ENCODE assay signal across 8 cellular contexts in genomic region chr19:46621191-46622117, GRCh38. TPM values are rescaled to one million over a fixed set of nuclear protein-coding genes. Genes with fewer than 3 reads are reported as not detected.
DNase-seq lines count a peak whose midpoint lies in the region; FAIRE-seq and TF ChIP-seq lines count a peak whose summit lies in the region.

No MANE protein-coding gene starts in this region.

- H2BK20ac ChIP-seq in H1 (ENCODE audit: low read length): no peak overlapping the region

- H3K27ac Mint-ChIP-seq in nephron progenitor cell: peak overlapping the region; percentile 91

- POLR2A ChIA-PET in H1 (lab: Charles Lee; ENCODE audit: partially characterized antibody): interaction anchor here (1.1 to 2.6 kb wide), 4 partner anchors 9 to 21 kb away, joined by 3 to 10 read pairs (median 6); no protein-coding TSS in a partner anchor
- POLR2A ChIA-PET in RWPE1 (lab: Yijun Ruan, JAX; ENCODE audit: low non-redundant PET): no interaction called here

- H3K56ac ChIP-seq in H1 (replicated peaks; ENCODE audit: insufficient read length, low read depth, low read length): no peak overlapping the region

- H3K27me3 ChIP-seq in BE2C (no peaks in the 10 kb centered on the region), Loucy (ENCODE audit: insufficient read depth, low read length, poor library complexity, severe bottlenecking) (no peaks in the 10 kb centered on the region), H1 (replicated peaks in 1 of 4; ENCODE audit: control insufficient read depth in 3 of 4, extremely low read depth in 1 of 4, insufficient read depth in 3 of 4, low read length in 3 of 4) (no peaks in the 10 kb centered on the region)

- no peak for FAIRE-seq in H1 (lab: Jason Lieb, UNC)

- H3K79me2 ChIP-seq in Loucy (ENCODE audit: insufficient read depth, low read length): no peaks in the 10 kb centered on the region
- no peaks in the 10 kb centered on the region for H3K79me2 ChIP-seq in H1 (ENCODE audit: control insufficient read depth in 1 of 2, insufficient read depth in 2 of 2, low read length in 2 of 2)

- no peak overlapping the region for H3K4me3 ChIP-seq in BE2C (ENCODE audit: low read depth, low read length)
- no peak overlapping the region for H3K4me3 ChIP-seq in Loucy (ENCODE audit: low read length, poor library complexity, severe bottlenecking)
- H3K4me3 ChIP-seq in H1 (ENCODE audit: extremely low read depth in 1 of 4, insufficient read depth in 2 of 4, low read depth in 3 of 4, low read length in 4 of 4): no peak overlapping the region

- H2AFZ ChIP-seq in Loucy (ENCODE audit: low read length) (no peak overlapping the region), H1 (ENCODE audit: low read length) (peak overlapping the region; percentile 73; the same call in 1 of the 2 replicates)

- H3K9me3 Mint-ChIP-seq in nephron progenitor cell: no peaks in the 10 kb centered on the region

- no peak overlapping the region for H2BK5ac ChIP-seq in H1 (ENCODE audit: low read depth, low read length)

- no peak for TF ChIP-seq POLR2A in H1 (IDR thresholded peaks at IDR 0.05; ENCODE audit: control extremely low read depth in 1 of 2, low read depth in 2 of 2, low read length in 2 of 2)

- H3K4me1 ChIP-seq in BE2C (peaks cover 48% of the 10 kb centered on the region), Loucy (ENCODE audit: insufficient read depth, low read length, poor library complexity, severe bottlenecking) (peaks cover 10% of the 10 kb centered on the region), H1 (replicated peaks in 1 of 4; ENCODE audit: control insufficient read depth in 3 of 4, insufficient read depth in 4 of 4, low read length in 3 of 4) (peaks cover 0 to 10% (median 4%) of the 10 kb centered on the region in 4 experiments; a peak in 4 of 7 replicates)

- H3K4me1 Mint-ChIP-seq in nephron progenitor cell: peaks cover 55% of the 10 kb centered on the region

- H3K9me2 ChIP-seq in Loucy (replicated peaks; ENCODE audit: low read depth, low read length): no peaks in the 10 kb centered on the region

- no peak for DNase-seq in BE2C
- no peak for DNase-seq in H1 (ENCODE audit: low read depth in 1 of 2, low spot score in 2 of 2)
- peak; percentile 54 for DNase-seq in nephron progenitor cell
- DNase-seq in GDM1 (lab: John Stamatoyannopoulos, UW): no peak
- no peak for DNase-seq in RWPE1 (ENCODE audit: low spot score)
- no peak for DNase-seq in central memory CD4-positive, alpha-beta T cell
- DNase-seq in NCI-H1436 treated with DMSO at 0.1 percent for 48 hours (lab: John Stamatoyannopoulos, UW): no peak

- no peak overlapping the region for H3K14ac ChIP-seq in H1 (ENCODE audit: insufficient read length)

- H3K23ac ChIP-seq in H1 (ENCODE audit: insufficient read length): no peak overlapping the region

- H4K20me1 ChIP-seq in Loucy (ENCODE audit: insufficient read depth, low read length, poor library complexity, severe bottlenecking) (no peaks in the 10 kb centered on the region), H1 (replicated peaks in 1 of 2; ENCODE audit: control insufficient read depth in 1 of 2, insufficient read depth in 2 of 2, low read length in 2 of 2) (no peaks in the 10 kb centered on the region)

- H2BK15ac ChIP-seq in H1 (ENCODE audit: low read length): 0 out of 2 replicates have a peak overlapping the region, but pooled peaks have one; percentile 81

- H3K36me3 Mint-ChIP-seq in nephron progenitor cell (ENCODE audit: low read depth): no peaks in the 10 kb centered on the region

- no peak overlapping the region for H3K4ac ChIP-seq in H1 (replicated peaks; ENCODE audit: insufficient read length, low read depth, low read length)

- H4K5ac ChIP-seq in H1 (ENCODE audit: insufficient read length, low read depth, low read length): no peak overlapping the region

- H3K4me3 Mint-ChIP-seq in nephron progenitor cell: peak overlapping the region; percentile 50

- no peak for TF ChIP-seq EP300 in H1 (IDR thresholded peaks at IDR 0.05; ENCODE audit: borderline replicate concordance in 1 of 2, low read depth in 2 of 2, low read length in 2 of 2)

- no peak overlapping the region for H4K91ac ChIP-seq in H1 (replicated peaks; ENCODE audit: insufficient read length, low read length)

- H3K9ac ChIP-seq in Loucy (ENCODE audit: low read depth, low read length, poor library complexity, severe bottlenecking) (no peak overlapping the region), H1 (replicated peaks in 1 of 4; ENCODE audit: extremely low read depth in 1 of 4, low read depth in 3 of 4, low read length in 3 of 4) (no peak overlapping the region)

- no peak overlapping the region for H2BK120ac ChIP-seq in H1 (replicated peaks; ENCODE audit: low read depth, low read length)

- H3K27me3 Mint-ChIP-seq in nephron progenitor cell (ENCODE audit: low read depth, poor library complexity): peaks cover 9% of the 10 kb centered on the region

- CTCF ChIA-PET in H1 (lab: Charles Lee; ENCODE audit: partially characterized antibody): interaction anchor here (0.6 to 15.6 kb wide), 18 partner anchors 5 to 625 kb away, joined by 3 to 341 read pairs (median 4); partner anchors contain the start of genes DACT3 and PTGIR
- CTCF ChIA-PET in RWPE1 (lab: Yijun Ruan, JAX): interaction anchor here (0.5 to 0.6 kb wide), 2 partner anchors 7 to 362 kb away, joined by 5 read pairs; no protein-coding TSS in a partner anchor

- peak; percentile 27; the same call in 1 of the 2 replicates for TF ChIP-seq CTCF in BE2C (IDR thresholded peaks at IDR 0.05; ENCODE audit: low read depth, low read length)
- peak; percentile 47 for TF ChIP-seq CTCF in Loucy (conservative IDR thresholded peaks at IDR 0.05; ENCODE audit: low read length)
- TF ChIP-seq CTCF in H1 (IDR thresholded peaks at IDR 0.05; ENCODE audit: control extremely low read depth in 1 of 3, insufficient read depth in 1 of 3, low read depth in 1 of 3, low read length in 3 of 3): peak; percentile 36 to 69 (median 45)
- TF ChIP-seq CTCF in nephron progenitor cell (IDR thresholded peaks at IDR 0.05): no peak
- no peak for TF ChIP-seq CTCF in RWPE1 (conservative IDR thresholded peaks at IDR 0.05; ENCODE audit: low read depth)

- H3K36me3 ChIP-seq in BE2C: no peaks in the 10 kb centered on the region
- no peaks in the 10 kb centered on the region for H3K36me3 ChIP-seq in Loucy (ENCODE audit: insufficient read depth, low read length)
- no peaks in the 10 kb centered on the region for H3K36me3 ChIP-seq in H1 (ENCODE audit: control insufficient read depth in 2 of 4, insufficient read depth in 4 of 4, low read length in 3 of 4)

- H3F3A ChIP-seq in Loucy (ENCODE audit: low read depth): no peaks in the 10 kb centered on the region

- TF ChIP-seq RAD21 in H1 (IDR thresholded peaks at IDR 0.05 in 1 of 2, conservative IDR thresholded peaks at IDR 0.05 in 1 of 2; ENCODE audit: low read depth in 2 of 2, low read length in 2 of 2): peak; percentile 21 to 45; a peak in 3 of 4 replicates

- 0 out of 2 replicates have a peak overlapping the region, but pooled peaks have one; percentile 42 for H2BK12ac ChIP-seq in H1 (ENCODE audit: low read depth, low read length)

- H2AK5ac ChIP-seq in H1 (ENCODE audit: low read depth, low read length): no peak overlapping the region

- no peaks in the 10 kb centered on the region for H3K9me3 ChIP-seq in BE2C
- H3K9me3 ChIP-seq in Loucy (ENCODE audit: insufficient read depth, low read depth, low read length): no peaks in the 10 kb centered on the region
- H3K9me3 ChIP-seq in H1 (ENCODE audit: insufficient read depth in 2 of 2, low read depth in 1 of 2, low read length in 1 of 2): no peaks in the 10 kb centered on the region

- H3K79me1 ChIP-seq in H1 (ENCODE audit: low read depth, low read length): no peaks in the 10 kb centered on the region

- peak overlapping the region; percentile 51; the same call in 1 of the 2 replicates for H3K18ac ChIP-seq in H1 (ENCODE audit: extremely low read depth, low read length)

- H3K4me2 ChIP-seq in Loucy (ENCODE audit: low read depth, low read length, poor library complexity, severe bottlenecking) (no peak overlapping the region), H1 (ENCODE audit: insufficient read depth in 1 of 2, low read depth in 2 of 2, low read length in 2 of 2) (peak overlapping the region; percentile 6 to 10; a peak in 2 of 4 replicates)

- no peaks in the 10 kb centered on the region for H3K23me2 ChIP-seq in H1 (ENCODE audit: low read depth, low read length)

- WGBS in H1 (ENCODE audit: extremely low coverage in 1 of 2, insufficient coverage in 1 of 2, insufficient read length in 1 of 2, insufficient replicate concordance in 2 of 2, low coverage in 1 of 2, low lambda C conversion rate in 2 of 2, missing lambda C conversion rate in 1 of 2), 2 experiments: 70% methylated on average over 30 of the region's 32 CpGs; no CpG with 5 or more reads in 1 of the 2 experiments

- H4K8ac ChIP-seq in H1 (ENCODE audit: extremely low read depth, insufficient read depth, low read length): peak overlapping the region; percentile 41; the same call in 1 of the 2 replicates

- H3K27ac ChIP-seq in H1 (ENCODE audit: low read depth, low read length): no peak overlapping the region
- no peak overlapping the region for H3K27ac ChIP-seq in RWPE1

RNA-seq across cellular contexts. Expression of gene PTGIR, which starts 3.4 kb away (rescaled TPM):
- polyA plus RNA-seq in BE2C (2012; ENCODE audit: insufficient read depth, insufficient read length, low read depth): 16.1 TPM
- not detected in 2 replicates for total RNA-seq in H1 (2021; fragmentation: NEBNext Ultra II Directional; extraction: Animal tissue kit (Norgen Biotek cat#: 25700))
- polyA plus RNA-seq in H1 (2011; rRNA removed): 0.15 and 0.19 TPM in 2 replicates
- polyA plus RNA-seq in H1 (2011; cell fraction: cytosol; rRNA removed): 0.14 TPM
- polyA plus RNA-seq in H1 (2011; cell fraction: nucleus; rRNA removed): 0.09 TPM
- polyA plus RNA-seq in H1 (2012, experiment 1 of 2): not detected in 4 replicates
- not detected for polyA plus RNA-seq in H1 (2012, experiment 2 of 2)
- polyA plus RNA-seq in H1 (2013, experiment 1 of 2): 0.10 TPM
- 0.13 TPM for polyA plus RNA-seq in H1 (2013, experiment 2 of 2)
- not detected in 2 replicates for polyA minus RNA-seq in H1 (2011; rRNA and poly(A)+ RNA removed)
- polyA minus RNA-seq in H1 (2011; cell fraction: cytosol; rRNA and poly(A)+ RNA removed): not detected
- not detected for polyA minus RNA-seq in H1 (2011; cell fraction: nucleus; rRNA and poly(A)+ RNA removed)

RNA-seq across cellular contexts. Expression of gene GNG8, which starts 14.5 kb away (rescaled TPM):
- 2.4 TPM for polyA plus RNA-seq in BE2C (2012; ENCODE audit: insufficient read depth, insufficient read length, low read depth)
- not detected in 2 replicates for total RNA-seq in H1 (2021; fragmentation: NEBNext Ultra II Directional; extraction: Animal tissue kit (Norgen Biotek cat#: 25700))
- not detected in 2 replicates for polyA plus RNA-seq in H1 (2011; rRNA removed)
- not detected for polyA plus RNA-seq in H1 (2011; cell fraction: cytosol; rRNA removed)
- not detected for polyA plus RNA-seq in H1 (2011; cell fraction: nucleus; rRNA removed)
- 3.6 TPM in 1 of 4 replicates, not detected in the others for polyA plus RNA-seq in H1 (2012, experiment 1 of 2)
- polyA plus RNA-seq in H1 (2012, experiment 2 of 2): not detected
- polyA plus RNA-seq in H1 (2013, experiment 1 of 2): not detected
- 1.7 TPM for polyA plus RNA-seq in H1 (2013, experiment 2 of 2)
- not detected in 2 replicates for polyA minus RNA-seq in H1 (2011; rRNA and poly(A)+ RNA removed)
- polyA minus RNA-seq in H1 (2011; cell fraction: cytosol; rRNA and poly(A)+ RNA removed): not detected
- not detected for polyA minus RNA-seq in H1 (2011; cell fraction: nucleus; rRNA and poly(A)+ RNA removed)

RNA-seq across cellular contexts. Expression of gene CALM3, which starts 20.3 kb away (rescaled TPM):
- polyA plus RNA-seq in BE2C (2012; ENCODE audit: insufficient read depth, insufficient read length, low read depth): 263 TPM
- 318 and 326 TPM in 2 replicates for total RNA-seq in H1 (2021; fragmentation: NEBNext Ultra II Directional; extraction: Animal tissue kit (Norgen Biotek cat#: 25700))
- polyA plus RNA-seq in H1 (2011; rRNA removed): 315 and 405 TPM in 2 replicates
- polyA plus RNA-seq in H1 (2011; cell fraction: cytosol; rRNA removed): 585 TPM
- polyA plus RNA-seq in H1 (2011; cell fraction: nucleus; rRNA removed): 241 TPM
- 396 to 462 TPM (median 444 TPM) in 4 replicates for polyA plus RNA-seq in H1 (2012, experiment 1 of 2)
- 353 TPM for polyA plus RNA-seq in H1 (2012, experiment 2 of 2)
- polyA plus RNA-seq in H1 (2013, experiment 1 of 2): 213 TPM
- 220 TPM for polyA plus RNA-seq in H1 (2013, experiment 2 of 2)
- 129 and 145 TPM in 2 replicates for polyA minus RNA-seq in H1 (2011; rRNA and poly(A)+ RNA removed)
- 94.5 TPM for polyA minus RNA-seq in H1 (2011; cell fraction: cytosol; rRNA and poly(A)+ RNA removed)
- 67.8 TPM for polyA minus RNA-seq in H1 (2011; cell fraction: nucleus; rRNA and poly(A)+ RNA removed)

RNA-seq across cellular contexts. Expression of gene DACT3, which starts 39.5 kb away (rescaled TPM):
- 16.0 TPM for polyA plus RNA-seq in BE2C (2012; ENCODE audit: insufficient read depth, insufficient read length, low read depth)
- total RNA-seq in H1 (2021; fragmentation: NEBNext Ultra II Directional; extraction: Animal tissue kit (Norgen Biotek cat#: 25700)): 1.5 and 2.0 TPM in 2 replicates
- 1.8 and 1.9 TPM in 2 replicates for polyA plus RNA-seq in H1 (2011; rRNA removed)
- polyA plus RNA-seq in H1 (2011; cell fraction: cytosol; rRNA removed): 1.8 TPM
- 2.1 TPM for polyA plus RNA-seq in H1 (2011; cell fraction: nucleus; rRNA removed)
- 1.1 to 1.4 TPM (median 1.2 TPM) in 4 replicates for polyA plus RNA-seq in H1 (2012, experiment 1 of 2)
- polyA plus RNA-seq in H1 (2012, experiment 2 of 2): 1.4 TPM
- polyA plus RNA-seq in H1 (2013, experiment 1 of 2): 1.3 TPM
- polyA plus RNA-seq in H1 (2013, experiment 2 of 2): 1.3 TPM
- polyA minus RNA-seq in H1 (2011; rRNA and poly(A)+ RNA removed): 0.61 and 1.2 TPM in 2 replicates
- 0.81 TPM for polyA minus RNA-seq in H1 (2011; cell fraction: cytosol; rRNA and poly(A)+ RNA removed)
- 1.00 TPM for polyA minus RNA-seq in H1 (2011; cell fraction: nucleus; rRNA and poly(A)+ RNA removed)

Comparison
In these comparisons a context has a peak if more than half of its experiments do, and no peak if none do; other contexts are left out.
1. CTCF ChIP-seq: peak in BE2C (single experiment), Loucy (single experiment) and H1 (3 of 3); none in nephron progenitor cell (single experiment) and RWPE1 (single experiment).